ENCODE assay signal across 8 cellular contexts in genomic region chr6:2931970-2932748, GRCh38. TPM values are rescaled to one million over a fixed set of nuclear protein-coding genes. Genes with fewer than 3 reads are reported as not detected.
DNase-seq lines count a peak whose midpoint lies in the region; ATAC-seq and TF ChIP-seq lines count a peak whose summit lies in the region.

No MANE protein-coding gene starts in this region.

- no peaks in the 10 kb centered on the region for H3K4me1 ChIP-seq in adipocyte (ENCODE audit: control insufficient read depth, insufficient read depth, low read length)
- peaks cover 13% of the 10 kb centered on the region for H3K4me1 ChIP-seq in left ventricle myocardium inferior

- TF ChIP-seq CTCF in left ventricle myocardium inferior (IDR thresholded peaks at IDR 0.05; ENCODE audit: borderline replicate concordance): peak; percentile 99

- no peaks in the 10 kb centered on the region for H3K9me3 ChIP-seq in adipocyte (ENCODE audit: control insufficient read depth, low read length)
- H3K9me3 ChIP-seq in left ventricle myocardium inferior (replicated peaks): no peaks in the 10 kb centered on the region

- peak overlapping the region; percentile 51 for H3K27ac ChIP-seq in left ventricle myocardium inferior (replicated peaks)

- H3K4me3 ChIP-seq in adipocyte (ENCODE audit: low read length): no peak overlapping the region
- peak overlapping the region; percentile 35 for H3K4me3 ChIP-seq in left ventricle myocardium inferior

- H3K27me3 ChIP-seq in adipocyte (replicated peaks; ENCODE audit: control insufficient read depth, insufficient read depth, low read length): no peaks in the 10 kb centered on the region
- no peaks in the 10 kb centered on the region for H3K27me3 ChIP-seq in left ventricle myocardium inferior (ENCODE audit: low read depth)

- DNase-seq in GM04504 (ENCODE audit: low read depth) (peak; percentile 32), NCI-H1417 (lab: John Stamatoyannopoulos, UW) (peak; percentile 78 to 92 (median 91)), T follicular helper cell (ENCODE audit: low read depth) (peak; percentile 78), adipocyte (ENCODE audit: low read depth) (peak; percentile 83), left ventricle myocardium inferior (peak; percentile 79), renal cortical epithelial cell (ENCODE audit: low read depth) (peak; percentile 65)

- intact Hi-C loops in left ventricle myocardium inferior (cut with micrococcal nuclease): loop anchor here (5.0 kb wide), 1 partner anchor 85 kb away; no protein-coding TSS in a partner anchor

- H3K36me3 ChIP-seq in adipocyte (ENCODE audit: control insufficient read depth, insufficient read depth, low read length, severe bottlenecking): no peaks in the 10 kb centered on the region
- no peaks in the 10 kb centered on the region for H3K36me3 ChIP-seq in left ventricle myocardium inferior

- H3K9ac ChIP-seq in adipocyte (ENCODE audit: low read length): no peak overlapping the region

- peak; percentile 87 for ATAC-seq in HG02759 (IDR thresholded peaks at IDR 0.05; ENCODE audit: unreplicated experiment)
- ATAC-seq in HG02623 (IDR thresholded peaks at IDR 0.05; ENCODE audit: unreplicated experiment): no peak

RNA-seq across cellular contexts. Expression of gene SERPINB9, which starts 29.1 kb away (rescaled TPM):
- total RNA-seq in left ventricle myocardium inferior (3.5 TPM), renal cortical epithelial cell (6.0 and 12.2 TPM in 2 replicates)

RNA-seq across cellular contexts. Expression of gene SERPINB6, which starts 39.2 kb away (rescaled TPM):
- total RNA-seq in left ventricle myocardium inferior (233 TPM), renal cortical epithelial cell (113 and 137 TPM in 2 replicates)

Comparison
In these comparisons a context has a peak if more than half of its experiments do, and no peak if none do; other contexts are left out.
1. DNase-seq: peak in every context shown above with its lines; median percentile 91 in NCI-H1417; 83 in adipocyte; 79 in left ventricle myocardium inferior; 78 in T follicular helper cell; 65 in renal cortical epithelial cell; 32 in GM04504.